Comparison of ENCODE assay signal across 1 cellular context in the genomic region with DNA sequence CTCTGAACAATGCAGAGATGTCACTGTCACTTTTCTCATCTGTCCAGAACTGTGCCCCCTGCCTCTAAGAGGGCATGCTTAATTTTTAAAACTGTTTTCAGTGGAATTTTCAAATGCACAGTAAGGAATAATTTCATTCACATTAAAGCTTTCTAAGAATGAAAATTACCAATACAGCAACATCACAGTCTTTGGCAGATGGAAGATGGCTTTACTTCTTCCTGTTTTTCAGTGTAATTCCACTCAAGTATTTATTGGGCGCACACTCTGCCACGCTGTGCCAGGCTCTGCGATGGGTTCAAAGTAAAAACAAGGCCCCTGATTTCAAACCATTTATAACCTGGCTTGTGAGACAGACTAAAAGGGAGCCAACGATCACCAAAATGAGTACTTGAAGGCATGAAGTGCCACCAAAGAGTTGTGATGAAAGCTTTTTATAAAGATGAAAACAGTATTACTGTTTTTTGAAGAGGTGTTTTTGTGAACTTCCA.
TF ChIP-seq lines count a peak whose summit lies in the region.

No MANE protein-coding gene starts in this region.

TF ChIP-seq in SK-N-SH, 30 proteins besides CTCF, POLR2A, EP300 and RAD21 (continued from another document):
- TF ChIP-seq, protein P1, sequence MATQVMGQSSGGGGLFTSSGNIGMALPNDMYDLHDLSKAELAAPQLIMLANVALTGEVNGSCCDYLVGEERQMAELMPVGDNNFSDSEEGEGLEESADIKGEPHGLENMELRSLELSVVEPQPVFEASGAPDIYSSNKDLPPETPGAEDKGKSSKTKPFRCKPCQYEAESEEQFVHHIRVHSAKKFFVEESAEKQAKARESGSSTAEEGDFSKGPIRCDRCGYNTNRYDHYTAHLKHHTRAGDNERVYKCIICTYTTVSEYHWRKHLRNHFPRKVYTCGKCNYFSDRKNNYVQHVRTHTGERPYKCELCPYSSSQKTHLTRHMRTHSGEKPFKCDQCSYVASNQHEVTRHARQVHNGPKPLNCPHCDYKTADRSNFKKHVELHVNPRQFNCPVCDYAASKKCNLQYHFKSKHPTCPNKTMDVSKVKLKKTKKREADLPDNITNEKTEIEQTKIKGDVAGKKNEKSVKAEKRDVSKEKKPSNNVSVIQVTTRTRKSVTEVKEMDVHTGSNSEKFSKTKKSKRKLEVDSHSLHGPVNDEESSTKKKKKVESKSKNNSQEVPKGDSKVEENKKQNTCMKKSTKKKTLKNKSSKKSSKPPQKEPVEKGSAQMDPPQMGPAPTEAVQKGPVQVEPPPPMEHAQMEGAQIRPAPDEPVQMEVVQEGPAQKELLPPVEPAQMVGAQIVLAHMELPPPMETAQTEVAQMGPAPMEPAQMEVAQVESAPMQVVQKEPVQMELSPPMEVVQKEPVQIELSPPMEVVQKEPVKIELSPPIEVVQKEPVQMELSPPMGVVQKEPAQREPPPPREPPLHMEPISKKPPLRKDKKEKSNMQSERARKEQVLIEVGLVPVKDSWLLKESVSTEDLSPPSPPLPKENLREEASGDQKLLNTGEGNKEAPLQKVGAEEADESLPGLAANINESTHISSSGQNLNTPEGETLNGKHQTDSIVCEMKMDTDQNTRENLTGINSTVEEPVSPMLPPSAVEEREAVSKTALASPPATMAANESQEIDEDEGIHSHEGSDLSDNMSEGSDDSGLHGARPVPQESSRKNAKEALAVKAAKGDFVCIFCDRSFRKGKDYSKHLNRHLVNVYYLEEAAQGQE (IDR thresholded peaks at IDR 0.05; ENCODE audit: low read depth, low read length) = no peak
